8 cellular contexts compared by ENCODE assay signal in the genomic region with DNA sequence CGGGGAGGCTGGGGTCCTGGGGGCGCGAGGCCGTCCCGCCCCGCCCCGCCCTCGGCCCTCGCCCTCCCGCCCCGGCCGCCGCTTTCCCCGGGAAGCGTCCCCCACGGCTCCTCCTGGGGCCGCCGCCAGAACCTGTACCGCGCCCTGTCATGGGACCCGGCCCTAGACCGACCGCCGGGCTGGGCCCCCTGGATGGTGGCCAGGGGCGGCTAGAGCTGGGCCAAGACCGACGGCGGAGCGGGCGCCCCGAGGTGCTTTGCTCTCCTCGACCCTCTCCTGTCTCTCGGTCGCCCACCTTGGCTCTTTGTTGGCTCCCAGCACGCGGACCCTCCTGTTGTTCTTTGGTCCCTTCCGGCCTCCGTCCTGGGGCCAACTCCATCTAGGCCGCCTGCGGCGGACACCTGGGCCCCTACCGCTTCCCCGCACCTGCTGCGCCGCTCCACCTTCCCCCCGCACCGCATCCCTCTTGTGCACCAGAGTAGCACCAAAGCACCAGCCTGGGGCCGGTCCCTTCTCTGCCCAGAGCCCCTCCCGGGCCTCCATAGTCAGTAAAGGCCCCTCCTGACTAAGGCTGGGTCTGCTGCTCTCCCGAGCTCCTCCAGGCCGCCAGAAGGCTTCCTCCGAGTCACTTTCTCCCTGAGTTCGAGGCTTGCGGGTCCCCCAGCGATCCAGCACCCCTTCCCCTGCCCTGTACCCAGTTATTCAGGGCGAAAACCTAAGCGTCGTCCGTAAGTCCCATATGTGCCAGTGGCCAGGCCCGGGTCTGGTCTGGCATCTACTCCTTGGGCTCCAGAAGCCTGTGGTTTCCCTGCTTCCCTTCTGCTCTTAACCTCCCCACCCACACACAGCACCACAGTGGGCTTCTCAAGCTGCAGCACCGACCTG. TPM values are rescaled to one million over a fixed set of nuclear protein-coding genes. Genes with fewer than 3 reads are reported as not detected.
A peak's percentile ranks its signal among the peaks of the same experiment; 100 is the strongest.
DNase-seq lines count a peak whose midpoint lies in the region; TF ChIP-seq lines count a peak whose summit lies in the region.

No MANE protein-coding gene starts in this region.

- TF ChIP-seq CTCF in coronary artery (IDR thresholded peaks at IDR 0.05) = no peak
- TF ChIP-seq CTCF in neural cell (IDR thresholded peaks at IDR 0.05; ENCODE audit: poor library complexity, severe bottlenecking) = no peak

- H2AFZ ChIP-seq in Karpas-422 (ENCODE audit: low read length) (no peak overlapping the region), neural cell (ENCODE audit: low read depth, low read length) (no peak overlapping the region)

- H3K79me2 ChIP-seq in Karpas-422 (ENCODE audit: low read length) = peaks cover 70% of the 10 kb centered on the region
- peaks cover 20% of the 10 kb centered on the region for H3K79me2 ChIP-seq in neural cell (replicated peaks; ENCODE audit: insufficient read depth, low read length)

- H3K27ac ChIP-seq in Karpas-422 (ENCODE audit: low read length) = peak overlapping the region; percentile 58
- H3K27ac ChIP-seq in coronary artery = peak overlapping the region in 1 of 2 donors; percentile 97
- H3K27ac ChIP-seq in neural cell (ENCODE audit: low read length) = no peak overlapping the region

- H3K36me3 ChIP-seq in Karpas-422 (ENCODE audit: insufficient read depth, low read length) (peaks cover 23% of the 10 kb centered on the region), neural cell (ENCODE audit: insufficient read depth, low read length) (no peaks in the 10 kb centered on the region)

- peaks cover 25% of the 10 kb centered on the region for H4K20me1 ChIP-seq in Karpas-422 (ENCODE audit: insufficient read depth, low read depth, low read length)
- no peaks in the 10 kb centered on the region for H4K20me1 ChIP-seq in neural cell (ENCODE audit: insufficient read depth)

- no peaks in the 10 kb centered on the region for H3K9me2 ChIP-seq in Karpas-422 (replicated peaks; ENCODE audit: insufficient read depth, low read length)
- no peaks in the 10 kb centered on the region for H3K9me2 ChIP-seq in neural cell (ENCODE audit: insufficient read depth, low read length)

- H3K4me3 ChIP-seq in Karpas-422 (ENCODE audit: low read length) (peak overlapping the region; percentile 77), coronary artery (peak overlapping the region; percentile 92), neural cell (ENCODE audit: low read length) (peak overlapping the region; percentile 95)

- H3K9ac ChIP-seq in Karpas-422 (ENCODE audit: low read length) (peak overlapping the region; percentile 83), neural cell (ENCODE audit: low read length) (no peak overlapping the region)

- H3K4me2 ChIP-seq in Karpas-422 (ENCODE audit: low read depth, low read length, poor library complexity, severe bottlenecking) = peak overlapping the region; percentile 97
- no peak overlapping the region for H3K4me2 ChIP-seq in neural cell (ENCODE audit: low read length)

- peaks cover 40% of the 10 kb centered on the region for H3K4me1 ChIP-seq in Karpas-422 (ENCODE audit: low read length)

- TF ChIP-seq EP300 in neural cell (conservative IDR thresholded peaks at IDR 0.05; ENCODE audit: poor library complexity, severe bottlenecking) = no peak

- no peak for TF ChIP-seq RAD21 in neural cell (conservative IDR thresholded peaks at IDR 0.05)

- no peaks in the 10 kb centered on the region for H3K27me3 ChIP-seq in Karpas-422 (ENCODE audit: low read length)
- H3K27me3 ChIP-seq in neural cell (ENCODE audit: insufficient read depth, low read depth, low read length) = no peaks in the 10 kb centered on the region

- no peaks in the 10 kb centered on the region for H3K9me3 ChIP-seq in Karpas-422 (ENCODE audit: low read length)
- no peaks in the 10 kb centered on the region for H3K9me3 ChIP-seq in neural cell (ENCODE audit: low read length)

- H3F3A ChIP-seq in neural cell (ENCODE audit: insufficient read depth, low read length, poor library complexity, severe bottlenecking) = no peaks in the 10 kb centered on the region

- DNase-seq in DMS 273 (lab: John Stamatoyannopoulos, UW; ENCODE audit: unreplicated experiment) (peak; percentile 51), DMS 273 treated with DMSO at 0.1 percent for 48 hours (lab: John Stamatoyannopoulos, UW) (no peak), Karpas-422 (peak; percentile 62), coronary artery (ENCODE audit: low spot score) (no peak), NCI-H345 (lab: John Stamatoyannopoulos, UW) (no peak), NCI-H1436 (lab: John Stamatoyannopoulos, UW) (no peak)
- no peak for DNase-seq in stimulated activated naive CD4-positive, alpha-beta T cell (lab: John Stamatoyannopoulos, UW)

TF ChIP-seq in neural cell, 6 proteins besides CTCF, POLR2A, EP300 and RAD21:
- TF ChIP-seq, protein P1, sequence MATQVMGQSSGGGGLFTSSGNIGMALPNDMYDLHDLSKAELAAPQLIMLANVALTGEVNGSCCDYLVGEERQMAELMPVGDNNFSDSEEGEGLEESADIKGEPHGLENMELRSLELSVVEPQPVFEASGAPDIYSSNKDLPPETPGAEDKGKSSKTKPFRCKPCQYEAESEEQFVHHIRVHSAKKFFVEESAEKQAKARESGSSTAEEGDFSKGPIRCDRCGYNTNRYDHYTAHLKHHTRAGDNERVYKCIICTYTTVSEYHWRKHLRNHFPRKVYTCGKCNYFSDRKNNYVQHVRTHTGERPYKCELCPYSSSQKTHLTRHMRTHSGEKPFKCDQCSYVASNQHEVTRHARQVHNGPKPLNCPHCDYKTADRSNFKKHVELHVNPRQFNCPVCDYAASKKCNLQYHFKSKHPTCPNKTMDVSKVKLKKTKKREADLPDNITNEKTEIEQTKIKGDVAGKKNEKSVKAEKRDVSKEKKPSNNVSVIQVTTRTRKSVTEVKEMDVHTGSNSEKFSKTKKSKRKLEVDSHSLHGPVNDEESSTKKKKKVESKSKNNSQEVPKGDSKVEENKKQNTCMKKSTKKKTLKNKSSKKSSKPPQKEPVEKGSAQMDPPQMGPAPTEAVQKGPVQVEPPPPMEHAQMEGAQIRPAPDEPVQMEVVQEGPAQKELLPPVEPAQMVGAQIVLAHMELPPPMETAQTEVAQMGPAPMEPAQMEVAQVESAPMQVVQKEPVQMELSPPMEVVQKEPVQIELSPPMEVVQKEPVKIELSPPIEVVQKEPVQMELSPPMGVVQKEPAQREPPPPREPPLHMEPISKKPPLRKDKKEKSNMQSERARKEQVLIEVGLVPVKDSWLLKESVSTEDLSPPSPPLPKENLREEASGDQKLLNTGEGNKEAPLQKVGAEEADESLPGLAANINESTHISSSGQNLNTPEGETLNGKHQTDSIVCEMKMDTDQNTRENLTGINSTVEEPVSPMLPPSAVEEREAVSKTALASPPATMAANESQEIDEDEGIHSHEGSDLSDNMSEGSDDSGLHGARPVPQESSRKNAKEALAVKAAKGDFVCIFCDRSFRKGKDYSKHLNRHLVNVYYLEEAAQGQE (IDR thresholded peaks at IDR 0.05; ENCODE audit: borderline replicate concordance) = no peak
- TF ChIP-seq EZH2 (IDR thresholded peaks at IDR 0.05; ENCODE audit: borderline replicate concordance, insufficient read depth, low read length, poor library complexity, severe bottlenecking) = no peak

RNA-seq across cellular contexts. Expression of a gene that starts 0.6 kb away (rescaled TPM):
- total RNA-seq in Karpas-422 (2014; rRNA removed; shearing (Covaris generic); ENCODE audit: low replicate concordance) = 22.0 and 37.6 TPM in 2 replicates
- polyA plus RNA-seq in neural cell = 2.6 and 3.5 TPM in 2 replicates
- 2.1 and 3.7 TPM in 2 replicates for polyA minus RNA-seq in neural cell

RNA-seq across cellular contexts. Expression of a gene that starts 0.8 kb away (rescaled TPM):
- total RNA-seq in Karpas-422 (2014; rRNA removed; shearing (Covaris generic); ENCODE audit: low replicate concordance) = 21.8 and 39.4 TPM in 2 replicates
- polyA plus RNA-seq in neural cell = 42.1 and 48.7 TPM in 2 replicates
- polyA minus RNA-seq in neural cell = 24.3 and 26.8 TPM in 2 replicates

RNA-seq across cellular contexts. Expression of a gene that starts 9.8 kb away (rescaled TPM):
- total RNA-seq in Karpas-422 (2014; rRNA removed; shearing (Covaris generic); ENCODE audit: low replicate concordance) = 82.1 and 92.4 TPM in 2 replicates
- 107 and 111 TPM in 2 replicates for polyA plus RNA-seq in neural cell
- 54.4 and 59.4 TPM in 2 replicates for polyA minus RNA-seq in neural cell

RNA-seq across cellular contexts. Expression of a gene that starts 37.8 kb away (rescaled TPM):
- total RNA-seq in Karpas-422 (2014; rRNA removed; shearing (Covaris generic); ENCODE audit: low replicate concordance) = 1.5 and 3.6 TPM in 2 replicates
- 0.78 TPM in 1 of 2 replicates, not detected in the other for polyA plus RNA-seq in neural cell
- polyA minus RNA-seq in neural cell = 1.0 and 2.4 TPM in 2 replicates

Comparison
In these comparisons a context has a peak if more than half of its experiments do, and no peak if none do; other contexts are left out.
1. DNase-seq: peak in DMS 273 (single experiment) and Karpas-422 (single experiment); none in DMS 273 treated with DMSO at 0.1 percent for 48 hours (single experiment), coronary artery (single experiment), NCI-H345 (single experiment), NCI-H1436 (single experiment) and stimulated activated naive CD4-positive, alpha-beta T cell (0 of 6).
2. Peak in every context shown above with its lines, with median percentiles within 50 percentile points of each other: H3K4me3 ChIP-seq.